Comparison of ENCODE assay signal across 13 cellular contexts in the genomic region with DNA sequence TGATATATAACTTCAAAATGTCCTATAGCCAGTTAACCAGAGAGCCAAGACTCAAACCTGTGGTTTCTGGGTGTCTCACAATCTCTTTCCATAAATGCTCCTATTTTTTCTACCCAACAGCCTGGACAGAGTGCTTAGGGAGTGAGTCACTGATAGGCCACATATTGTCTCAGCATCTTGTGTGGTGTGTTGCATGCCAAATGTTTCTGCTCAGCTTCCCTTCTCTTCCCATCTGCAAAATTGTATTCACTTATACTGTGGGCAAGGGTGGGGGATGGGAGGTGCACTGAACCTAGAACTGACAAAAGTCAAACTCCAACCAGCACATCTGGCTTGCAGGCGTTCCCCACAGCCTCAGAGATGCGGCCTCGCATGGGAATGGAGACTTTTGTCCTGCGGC.
DNase-seq lines count a peak whose midpoint lies in the region; ATAC-seq, FAIRE-seq and TF ChIP-seq lines count a peak whose summit lies in the region.
"Had no signal": no experiment of that assay in that cellular context is flagged by ENCODE, and none has a peak within 500 bp of the region (broad histone marks: within the 10 kb centered on the region; RNA-seq: fewer than 3 reads in every experiment).

No MANE protein-coding gene starts in this region.

- peak overlapping the region; percentile 91 for H2BK120ac ChIP-seq in IMR-90 (ENCODE audit: low read depth, low read length)

- peak overlapping the region; percentile 14; the same call in 1 of the 2 replicates for H3K23ac ChIP-seq in IMR-90 (ENCODE audit: low read depth, low read length)

- H2BK5ac ChIP-seq in IMR-90 (ENCODE audit: low read depth, low read length, poor library complexity, severe bottlenecking) = peak overlapping the region; percentile 83

- H3K27me3 Mint-ChIP-seq in stimulated activated memory B cell treated with anti-CD40 and anti-IgM and Interleukin-4, amounts not matched to agents 10 μg/mL and 1 μg/mL and 100 μg/mL, for 72 hours = peaks cover 20% of the 10 kb centered on the region

- H4K5ac ChIP-seq in IMR-90 (ENCODE audit: low read depth, low read length) = peak overlapping the region; percentile 69; the same call in 1 of the 2 replicates

- peak overlapping the region; percentile 71 for H2AFZ ChIP-seq in IMR-90 (replicated peaks; ENCODE audit: low read length, poor library complexity)

- H3K4ac ChIP-seq in IMR-90 (ENCODE audit: low read depth, low read length) = peak overlapping the region; percentile 87

- H3K4me3 Mint-ChIP-seq in stimulated activated memory B cell treated with anti-CD40 and anti-IgM and Interleukin-4, amounts not matched to agents 10 μg/mL and 1 μg/mL and 100 μg/mL, for 72 hours = no peak overlapping the region
- H3K4me3 Mint-ChIP-seq: activated T-cell treated with anti-CD3 and anti-CD28 coated beads, Interleukin-2, amount 50 U/mL, for 4 hours; naive thymus-derived CD4-positive, alpha-beta T cell had no signal

- H3K9me3 ChIP-seq in AG04450 (ENCODE audit: control insufficient read depth, insufficient read depth, low read length) (no peaks in the 10 kb centered on the region), IMR-90 (ENCODE audit: control insufficient read depth, insufficient read depth, low read length) (no peaks in the 10 kb centered on the region), testis (no peaks in the 10 kb centered on the region)

- ATAC-seq in IMR-90 (ENCODE audit: low read depth) (peak; percentile 92), GM21381 (IDR thresholded peaks at IDR 0.05; ENCODE audit: unreplicated experiment) (no peak)
- no peak for ATAC-seq in stimulated activated memory B cell treated with anti-CD40 and anti-IgM and Interleukin-4, amounts not matched to agents 10 μg/mL and 1 μg/mL and 100 μg/mL, for 72 hours
- ATAC-seq: activated T-cell treated with anti-CD3 and anti-CD28 coated beads, Interleukin-2, amount 50 U/mL, for 4 hours; naive thymus-derived CD4-positive, alpha-beta T cell; Right ventricle myocardium inferior had no signal

- H3K27ac Mint-ChIP-seq in stimulated activated memory B cell treated with anti-CD40 and anti-IgM and Interleukin-4, amounts not matched to agents 10 μg/mL and 1 μg/mL and 100 μg/mL, for 72 hours = no peak overlapping the region
- H3K27ac Mint-ChIP-seq: naive thymus-derived CD4-positive, alpha-beta T cell had no signal

- WGBS in IMR-90 (ENCODE audit: extremely low coverage in 2 of 2, insufficient read length in 1 of 2), 2 experiments = 41% methylated on average over 3 of the region's 4 CpGs; no CpG with 5 or more reads in 1 of the 2 experiments
- 89% methylated on average over 4 of the region's 4 CpGs for WGBS in testis, 2 donors

- H2AK9ac ChIP-seq in IMR-90 (replicated peaks; ENCODE audit: low read depth, low read length, poor library complexity) = peak overlapping the region; percentile 50

- no peaks in the 10 kb centered on the region for H3K36me3 ChIP-seq in IMR-90 (ENCODE audit: control insufficient read depth, insufficient read depth, low read length)
- no peaks in the 10 kb centered on the region for H3K36me3 ChIP-seq in bronchial epithelial cell (ENCODE audit: control insufficient read depth, insufficient read depth, low read length)
- H3K36me3 ChIP-seq in testis (ENCODE audit: low read depth, missing control alignments) = no peaks in the 10 kb centered on the region

- H2AK5ac ChIP-seq in IMR-90 (ENCODE audit: low read depth, low read length) = peak overlapping the region; percentile 65

- H3K4me1 ChIP-seq in IMR-90 (ENCODE audit: control insufficient read depth, insufficient read depth, low read length) (peaks cover 22% of the 10 kb centered on the region), testis (no peaks in the 10 kb centered on the region)

- intact Hi-C loops in IMR-90 (cut with micrococcal nuclease) = loop anchor here (5.0 kb wide), 1 partner anchor 70 kb away; no protein-coding TSS in a partner anchor
- intact Hi-C loops in testis (cut with DNase I; ENCODE audit: low total_unique reads) = no loop called here

- H3K14ac ChIP-seq in IMR-90 (replicated peaks; ENCODE audit: low read depth, low read length) = peak overlapping the region; percentile 59

- TF ChIP-seq POLR2A in IMR-90 (IDR thresholded peaks at IDR 0.05; ENCODE audit: low read depth, low read length) (no peak), testis (IDR thresholded peaks at IDR 0.05) (no peak)

- DNase-seq in AG04450 (ENCODE audit: low read depth, low spot score) = peak; percentile 90
- DNase-seq in IMR-90 = peak; percentile 98
- DNase-seq in bronchial epithelial cell (ENCODE audit: low read depth) = peak; percentile 75
- peak; percentile 84 for DNase-seq in islet precursor cell
- DNase-seq in testis = no peak
- no peak for DNase-seq in iPS-NIHi7 (ENCODE audit: extremely low spot score)
- DNase-seq: activated T-cell treated with anti-CD3 and anti-CD28 coated beads, Interleukin-2, amount 50 U/mL, for 4 hours; MM.1S; naive thymus-derived CD4-positive, alpha-beta T cell; stimulated activated CD4-positive, alpha-beta T cell treated with anti-CD3 and anti-CD28 coated beads, Interleukin-15, amount 100 ng/mL, for 24 hours had no signal

- peak overlapping the region; percentile 26 to 83; a peak in 3 of 4 replicates for H4K8ac ChIP-seq in IMR-90 (ENCODE audit: low read depth in 2 of 2, low read length in 2 of 2)

- H3K9ac ChIP-seq in IMR-90 (ENCODE audit: low read depth, low read length) = no peak overlapping the region; the same call in 1 of the 2 replicates

- in situ Hi-C loops in IMR-90 (cut with MboI; ENCODE audit: low sequenced_read_pairs) = loop anchor here (5.0 kb wide), 1 partner anchor 260 kb away; no protein-coding TSS in a partner anchor

- H3K9me1 ChIP-seq in IMR-90 (ENCODE audit: insufficient read depth, low read length) = peaks cover 21% of the 10 kb centered on the region

- H3K56ac ChIP-seq in IMR-90 (ENCODE audit: extremely low read depth, insufficient read depth, low read length) = no peak overlapping the region; the same call in 1 of the 2 replicates

- no peak; the same call in 1 of the 2 replicates for TF ChIP-seq RAD21 in IMR-90 (IDR thresholded peaks at IDR 0.05; ENCODE audit: low read length)

- CTCF ChIA-PET in AG04450 (lab: Charles Lee) = interaction anchor here (1.0 to 1.4 kb wide), 3 partner anchors 10 to 265 kb away, joined by 4 read pairs; partner anchors contain the start of gene NTF3
- CTCF ChIA-PET in IMR-90 (lab: Yijun Ruan, JAX) = interaction anchor here (1.0 kb wide), 1 partner anchor 309 kb away, joined by 3 read pairs; no protein-coding TSS in a partner anchor

- no peaks in the 10 kb centered on the region for H3K4me1 Mint-ChIP-seq in stimulated activated memory B cell treated with anti-CD40 and anti-IgM and Interleukin-4, amounts not matched to agents 10 μg/mL and 1 μg/mL and 100 μg/mL, for 72 hours
- H3K4me1 Mint-ChIP-seq: naive thymus-derived CD4-positive, alpha-beta T cell had no signal

- no peaks in the 10 kb centered on the region for H4K20me1 ChIP-seq in IMR-90 (ENCODE audit: insufficient read depth, low read length)

- POLR2A ChIA-PET in AG04450 (lab: Yijun Ruan, JAX) (interaction anchor here (0.9 to 1.0 kb wide), 2 partner anchors 65 to 81 kb away, joined by 3 read pairs; no protein-coding TSS in a partner anchor), IMR-90 (lab: Charles Lee; ENCODE audit: unreplicated experiment) (no interaction called here)

- H3K4me3 ChIP-seq in AG04450 (ENCODE audit: low read depth, low read length) (no peak overlapping the region), IMR-90 (ENCODE audit: insufficient read depth, low read depth, low read length) (no peak overlapping the region), bronchial epithelial cell (ENCODE audit: low read depth, low read length) (no peak overlapping the region), testis (no peak overlapping the region)

- H3K27ac ChIP-seq in AG04450 (ENCODE audit: low read depth, low read length) (peak overlapping the region; percentile 67), IMR-90 (ENCODE audit: insufficient read depth, low read length) (peak overlapping the region; percentile 51), testis (no peak overlapping the region)

- no TSS peak for BruUV-seq in IMR-90 (replicated peaks; lab: Mats Ljungman, UMichigan)

- no peaks in the 10 kb centered on the region for H3K9me3 Mint-ChIP-seq in stimulated activated memory B cell treated with anti-CD40 and anti-IgM and Interleukin-4, amounts not matched to agents 10 μg/mL and 1 μg/mL and 100 μg/mL, for 72 hours
- H3K9me3 Mint-ChIP-seq: activated T-cell treated with anti-CD3 and anti-CD28 coated beads, Interleukin-2, amount 50 U/mL, for 4 hours had no signal

- FAIRE-seq in bronchial epithelial cell (lab: Jason Lieb, UNC) = peak; percentile 36

- 0 out of 4 replicates have a peak, but pooled peaks cover 0 to 2% of the 10 kb centered on the region in 2 experiments for H3K79me1 ChIP-seq in IMR-90 (ENCODE audit: low read depth in 1 of 2, low read length in 2 of 2)

- peak overlapping the region; percentile 71 for H4K91ac ChIP-seq in IMR-90 (ENCODE audit: insufficient read depth, low read depth, low read length)

- H3K4me2 ChIP-seq in IMR-90 (ENCODE audit: low read depth, low read length) = 0 out of 2 replicates have a peak overlapping the region, but pooled peaks have one; percentile 7

- H3K18ac ChIP-seq in IMR-90 (ENCODE audit: low read depth, low read length) = peak overlapping the region; percentile 81

- H3K36me3 Mint-ChIP-seq in stimulated activated memory B cell treated with anti-CD40 and anti-IgM and Interleukin-4, amounts not matched to agents 10 μg/mL and 1 μg/mL and 100 μg/mL, for 72 hours = no peaks in the 10 kb centered on the region
- H3K36me3 Mint-ChIP-seq: naive thymus-derived CD4-positive, alpha-beta T cell had no signal

- H3K27me3 ChIP-seq in AG04450 (ENCODE audit: control insufficient read depth, insufficient read depth, low read length) (no peaks in the 10 kb centered on the region), IMR-90 (ENCODE audit: control insufficient read depth, insufficient read depth, low read length) (no peaks in the 10 kb centered on the region), bronchial epithelial cell (ENCODE audit: control insufficient read depth, insufficient read depth, low read length) (no peaks in the 10 kb centered on the region), testis (no peaks in the 10 kb centered on the region)

- TF ChIP-seq CTCF in AG04450 (IDR thresholded peaks at IDR 0.05; ENCODE audit: low read depth, low read length) (no peak), IMR-90 (conservative IDR thresholded peaks at IDR 0.05; ENCODE audit: low read depth, low read length) (no peak), bronchial epithelial cell (IDR thresholded peaks at IDR 0.05; ENCODE audit: insufficient read depth, low read length, severe bottlenecking) (no peak), testis (IDR thresholded peaks at IDR 0.05) (no peak)

- H2BK20ac ChIP-seq in IMR-90 (ENCODE audit: low read depth, low read length) = peak overlapping the region; percentile 94

- peak overlapping the region; percentile 73; the same call in 2 of the 3 replicates for H2BK15ac ChIP-seq in IMR-90 (ENCODE audit: low read depth, low read length)

- dilution Hi-C loops in IMR-90 (cut with HindIII; ENCODE audit: low sequenced_read_pairs, unreplicated experiment) = no loop called here

TF ChIP-seq in IMR-90, 13 proteins besides CTCF, POLR2A, EP300 and RAD21 (continues in another document):
- TF ChIP-seq BHLHE40 (IDR thresholded peaks at IDR 0.05; ENCODE audit: low read depth, low read length) (no peak; the same call in 1 of the 2 replicates), MAZ (IDR thresholded peaks at IDR 0.05; ENCODE audit: borderline replicate concordance, low read depth, low read length) (no peak), FOS (IDR thresholded peaks at IDR 0.05; ENCODE audit: low read depth, low read length) (peak; percentile 80)

Comparison
In these comparisons a context has a peak if more than half of its experiments do, and no peak if none do; other contexts are left out.
1. DNase-seq: peak in AG04450 (single experiment), IMR-90 (single experiment), bronchial epithelial cell (single experiment) and islet precursor cell (single experiment); none in testis (single experiment) and iPS-NIHi7 (single experiment).
2. H3K27ac ChIP-seq: peak in AG04450 (single experiment) and IMR-90 (single experiment); none in testis (0 of 2).